17 cellular contexts compared by ENCODE assay signal in genomic region chr17:66268247-66268927, GRCh38. TPM values are rescaled to one million over a fixed set of nuclear protein-coding genes. Genes with fewer than 3 reads are reported as not detected.
DNase-seq lines count a peak whose midpoint lies in the region; ATAC-seq and TF ChIP-seq lines count a peak whose summit lies in the region.
"Had no signal": no experiment of that assay in that cellular context is flagged by ENCODE, and none has a peak within 500 bp of the region (broad histone marks: within the 10 kb centered on the region; RNA-seq: fewer than 3 reads in every experiment).

No MANE protein-coding gene starts in this region.

- H4K20me1 ChIP-seq in SK-N-SH (ENCODE audit: insufficient read depth): no peaks in the 10 kb centered on the region
- no peaks in the 10 kb centered on the region for H4K20me1 ChIP-seq in fibroblast of lung (ENCODE audit: control insufficient read depth, extremely low read depth, insufficient read depth, low read length)

- ATAC-seq in omental fat pad (ENCODE audit: low FRiP score): peak; percentile 52
- no peak for ATAC-seq in GM18519 (IDR thresholded peaks at IDR 0.05; ENCODE audit: low FRiP score, unreplicated experiment)
- ATAC-seq: gastrocnemius medialis; stimulated activated memory B cell treated with anti-CD40 and anti-IgM and Interleukin-4, amounts not matched to agents 10 μg/mL and 1 μg/mL and 100 μg/mL, for 72 hours had no signal

- no peak overlapping the region for H3K4me2 ChIP-seq in SK-N-SH
- H3K4me2 ChIP-seq in fibroblast of lung (ENCODE audit: extremely low read depth, insufficient read depth, low read length): no peak overlapping the region

- H3K79me2 ChIP-seq in SK-N-SH (ENCODE audit: insufficient read depth): no peaks in the 10 kb centered on the region
- H3K79me2 ChIP-seq in fibroblast of lung (ENCODE audit: control insufficient read depth, insufficient read depth, low read length): no peaks in the 10 kb centered on the region

- H2AFZ ChIP-seq in SK-N-SH (ENCODE audit: low read depth) (no peak overlapping the region), fibroblast of lung (ENCODE audit: low read length) (no peak overlapping the region)

- TF ChIP-seq CTCF in SK-N-SH (IDR thresholded peaks at IDR 0.05): no peak
- TF ChIP-seq CTCF in fibroblast of lung (conservative IDR thresholded peaks at IDR 0.05 in 1 of 2, IDR thresholded peaks at IDR 0.05 in 1 of 2; ENCODE audit: low read depth in 1 of 2, low read length in 2 of 2): no peak
- no peak for TF ChIP-seq CTCF in omental fat pad (IDR thresholded peaks at IDR 0.05)
- TF ChIP-seq CTCF in left ventricle myocardium inferior (IDR thresholded peaks at IDR 0.05; ENCODE audit: borderline replicate concordance): no peak

- H3K27me3 ChIP-seq in SK-N-SH (ENCODE audit: insufficient read depth) (no peaks in the 10 kb centered on the region), fibroblast of lung (ENCODE audit: control insufficient read depth, insufficient read depth, low read length) (no peaks in the 10 kb centered on the region), left ventricle myocardium inferior (ENCODE audit: low read depth) (peaks cover 10% of the 10 kb centered on the region)
- H3K27me3 ChIP-seq: gastrocnemius medialis, SJCRH30 had no signal

- intact Hi-C loops in left ventricle myocardium inferior (cut with micrococcal nuclease): no loop called here
- intact Hi-C loops in activated T-helper 1 cell treated with anti-CD3 and anti-CD28 coated beads, Interleukin-12 subunit alpha, Interleukin-12 subunit beta, Interleukin-2, Interleukin-4 antibody, amounts not matched to agents 30 ng/mL and 10 ng/mL and 1 ng/mL, durations not matched to agents 14 hours and 24 hours and 36 hours (cut with micrococcal nuclease): no loop called here

- H3K9me3 ChIP-seq in SK-N-SH: no peaks in the 10 kb centered on the region; the same call in 1 of the 2 replicates
- H3K9me3 ChIP-seq in fibroblast of lung (ENCODE audit: control insufficient read depth, insufficient read depth, low read depth, low read length): no peaks in the 10 kb centered on the region
- peaks cover 18% of the 10 kb centered on the region for H3K9me3 ChIP-seq in left ventricle myocardium inferior (replicated peaks)
- H3K9me3 ChIP-seq: gastrocnemius medialis had no signal

- DNase-seq in Daoy (ENCODE audit: low read depth) (peak; percentile 27), SK-N-SH (no peak), fibroblast of lung (ENCODE audit: low read depth in 2 of 2) (peak; percentile 82 to 95), omental fat pad (ENCODE audit: low spot score) (no peak), T-helper 1 cell (no peak), left ventricle myocardium inferior (no peak)
- no peak for DNase-seq in activated T-helper 1 cell treated with anti-CD3 and anti-CD28 coated beads, Interleukin-12 subunit alpha, Interleukin-12 subunit beta, Interleukin-2, Interleukin-4 antibody, amounts not matched to agents 30 ng/mL and 10 ng/mL and 1 ng/mL, durations not matched to agents 14 hours and 24 hours and 36 hours (ENCODE audit: low spot score)
- DNase-seq: activated naive CD4-positive, alpha-beta T cell treated with Interleukin-2 at 50 U/mL for 16 hours; CD4-positive, CD25-positive, alpha-beta regulatory T cell; gastrocnemius medialis; GOT3; NK-92 treated with Interleukin-12 subunit alpha and Interleukin-12 subunit beta, amount 100 ng/mL, for 24 hours; SJCRH30; stimulated activated CD4-positive, alpha-beta T cell treated with anti-CD3 and anti-CD28 coated beads, Interleukin-4, amount 100 ng/mL, for 24 hours had no signal

- H3K4me3 ChIP-seq in SK-N-SH (ENCODE audit: low read depth in 2 of 2, low read length in 1 of 2) (no peak overlapping the region), fibroblast of lung (replicated peaks in 1 of 4; ENCODE audit: control extremely low read depth in 1 of 4, insufficient read depth in 1 of 4, low read depth in 3 of 4, low read length in 4 of 4) (no peak overlapping the region), left ventricle myocardium inferior (no peak overlapping the region)
- H3K4me3 ChIP-seq: gastrocnemius medialis, SJCRH30 had no signal

- no peak overlapping the region for H3K27ac Mint-ChIP-seq in activated T-helper 1 cell treated with anti-CD3 and anti-CD28 coated beads, Interleukin-12 subunit alpha, Interleukin-12 subunit beta, Interleukin-2, Interleukin-4 antibody, amounts not matched to agents 30 ng/mL and 10 ng/mL and 1 ng/mL, durations not matched to agents 14 hours and 24 hours and 36 hours
- H3K27ac Mint-ChIP-seq: CD4-positive, CD25-positive, alpha-beta regulatory T cell; stimulated activated memory B cell treated with anti-CD40 and anti-IgM and Interleukin-4, amounts not matched to agents 10 μg/mL and 1 μg/mL and 100 μg/mL, for 72 hours had no signal

- peaks cover 12% of the 10 kb centered on the region for H3K27me3 Mint-ChIP-seq in activated T-helper 1 cell treated with anti-CD3 and anti-CD28 coated beads, Interleukin-12 subunit alpha, Interleukin-12 subunit beta, Interleukin-2, Interleukin-4 antibody, amounts not matched to agents 30 ng/mL and 10 ng/mL and 1 ng/mL, durations not matched to agents 14 hours and 24 hours and 36 hours (ENCODE audit: insufficient read depth)
- H3K27me3 Mint-ChIP-seq: CD4-positive, CD25-positive, alpha-beta regulatory T cell; stimulated activated memory B cell treated with anti-CD40 and anti-IgM and Interleukin-4, amounts not matched to agents 10 μg/mL and 1 μg/mL and 100 μg/mL, for 72 hours had no signal

- no peak overlapping the region for H3K4me3 Mint-ChIP-seq in activated T-helper 1 cell treated with anti-CD3 and anti-CD28 coated beads, Interleukin-12 subunit alpha, Interleukin-12 subunit beta, Interleukin-2, Interleukin-4 antibody, amounts not matched to agents 30 ng/mL and 10 ng/mL and 1 ng/mL, durations not matched to agents 14 hours and 24 hours and 36 hours
- H3K4me3 Mint-ChIP-seq: CD4-positive, CD25-positive, alpha-beta regulatory T cell; stimulated activated memory B cell treated with anti-CD40 and anti-IgM and Interleukin-4, amounts not matched to agents 10 μg/mL and 1 μg/mL and 100 μg/mL, for 72 hours had no signal

- TF ChIP-seq RAD21 in SK-N-SH (IDR thresholded peaks at IDR 0.05; ENCODE audit: low read length): no peak

- H3K27ac ChIP-seq in SK-N-SH (ENCODE audit: low read depth in 2 of 2, low read length in 1 of 2): peak overlapping the region in 1 of 2 experiments; percentile 52; a peak in 2 of 4 replicates
- no peak overlapping the region for H3K27ac ChIP-seq in fibroblast of lung (ENCODE audit: insufficient read depth, low read length)
- no peak overlapping the region for H3K27ac ChIP-seq in left ventricle myocardium inferior (replicated peaks)
- H3K27ac ChIP-seq: gastrocnemius medialis, SJCRH30 had no signal

- peaks cover 17% of the 10 kb centered on the region for H3K4me1 Mint-ChIP-seq in activated T-helper 1 cell treated with anti-CD3 and anti-CD28 coated beads, Interleukin-12 subunit alpha, Interleukin-12 subunit beta, Interleukin-2, Interleukin-4 antibody, amounts not matched to agents 30 ng/mL and 10 ng/mL and 1 ng/mL, durations not matched to agents 14 hours and 24 hours and 36 hours (ENCODE audit: low read depth)
- H3K4me1 Mint-ChIP-seq: stimulated activated memory B cell treated with anti-CD40 and anti-IgM and Interleukin-4, amounts not matched to agents 10 μg/mL and 1 μg/mL and 100 μg/mL, for 72 hours had no signal

- H3K9me2 ChIP-seq in SK-N-SH: no peaks in the 10 kb centered on the region

- 47% methylated on average over 8 of the region's 8 CpGs for WGBS in SK-N-SH (ENCODE audit: low lambda C conversion rate)

- H3K36me3 Mint-ChIP-seq in activated T-helper 1 cell treated with anti-CD3 and anti-CD28 coated beads, Interleukin-12 subunit alpha, Interleukin-12 subunit beta, Interleukin-2, Interleukin-4 antibody, amounts not matched to agents 30 ng/mL and 10 ng/mL and 1 ng/mL, durations not matched to agents 14 hours and 24 hours and 36 hours (ENCODE audit: low read depth): no peaks in the 10 kb centered on the region
- H3K36me3 Mint-ChIP-seq: CD4-positive, CD25-positive, alpha-beta regulatory T cell; stimulated activated memory B cell treated with anti-CD40 and anti-IgM and Interleukin-4, amounts not matched to agents 10 μg/mL and 1 μg/mL and 100 μg/mL, for 72 hours had no signal

- POLR2A ChIA-PET in SK-N-SH (lab: Yijun Ruan, JAX): no interaction called here

- H3K36me3 ChIP-seq in SK-N-SH (replicated peaks in 1 of 2; ENCODE audit: control insufficient read depth in 1 of 2, insufficient read depth in 2 of 2, low read length in 1 of 2) (peaks cover 0 to 4% of the 10 kb centered on the region in 2 experiments), fibroblast of lung (ENCODE audit: control insufficient read depth, insufficient read depth, low read length) (no peaks in the 10 kb centered on the region), left ventricle myocardium inferior (no peaks in the 10 kb centered on the region)
- H3K36me3 ChIP-seq: gastrocnemius medialis, SJCRH30 had no signal

- TF ChIP-seq EP300 in SK-N-SH (IDR thresholded peaks at IDR 0.05; ENCODE audit: borderline replicate concordance in 1 of 2, low read depth in 1 of 2, low read length in 1 of 2): 0 out of 4 replicates have a peak, but pooled peaks of 1 of the 2 experiments have one; percentile 43

- H3K4me1 ChIP-seq in SK-N-SH (ENCODE audit: control insufficient read depth in 1 of 2, insufficient read depth in 2 of 2, low read depth in 1 of 2, low read length in 1 of 2): peaks cover 3 to 10% of the 10 kb centered on the region in 2 experiments; a peak in 3 of 4 replicates
- peaks cover 12% of the 10 kb centered on the region for H3K4me1 ChIP-seq in fibroblast of lung (ENCODE audit: control insufficient read depth, extremely low read depth, insufficient read depth, low read length)
- H3K4me1 ChIP-seq in left ventricle myocardium inferior: no peaks in the 10 kb centered on the region
- H3K4me1 ChIP-seq: gastrocnemius medialis, SJCRH30 had no signal

- no peak overlapping the region for H3K9ac ChIP-seq in SK-N-SH
- H3K9ac ChIP-seq in fibroblast of lung (ENCODE audit: insufficient read depth, low read length): no peak overlapping the region

- CTCF ChIA-PET in SK-N-SH (lab: Yijun Ruan, JAX): interaction anchor here (1.5 to 1.8 kb wide), 2 partner anchors 356 to 405 kb away, joined by 3 to 4 read pairs; no protein-coding TSS in a partner anchor

- peaks cover 3% of the 10 kb centered on the region for H3K9me3 Mint-ChIP-seq in activated T-helper 1 cell treated with anti-CD3 and anti-CD28 coated beads, Interleukin-12 subunit alpha, Interleukin-12 subunit beta, Interleukin-2, Interleukin-4 antibody, amounts not matched to agents 30 ng/mL and 10 ng/mL and 1 ng/mL, durations not matched to agents 14 hours and 24 hours and 36 hours

- H3F3A ChIP-seq in SK-N-SH (replicated peaks; ENCODE audit: insufficient read depth): peaks cover 27% of the 10 kb centered on the region

RNA-seq across cellular contexts. Expression of gene PRKCA, which starts 34.0 kb away (rescaled TPM):
- total RNA-seq in Daoy (2014; rRNA removed; shearing (Covaris generic)): 17.6 and 21.8 TPM in 2 replicates
- polyA plus RNA-seq in SK-N-SH (2012; rRNA removed) (108 and 123 TPM in 2 replicates), fibroblast of lung (46.3 and 74.2 TPM in 2 replicates)
- polyA plus RNA-seq in SK-N-SH (2012; cell fraction: cytosol; rRNA removed): 111 and 128 TPM in 2 replicates
- 126 and 178 TPM in 2 replicates for polyA plus RNA-seq in SK-N-SH (2012; cell fraction: nucleus; rRNA removed)
- total RNA-seq in fibroblast of lung (14.6 and 34.0 TPM in 2 replicates), omental fat pad (10 to 100 TPM in 2 of 4 donors, 1 to 10 TPM in 2; 6.7 to 14.3 (median 10.3) TPM), left ventricle myocardium inferior (5.6 TPM)
- polyA plus RNA-seq in fibroblast of lung (2012): 25.2 and 45.4 TPM in 2 replicates
- polyA minus RNA-seq in fibroblast of lung (ENCODE audit: low replicate concordance): 105 and 147 TPM in 2 replicates
- 155 and 157 TPM in 2 replicates for total RNA-seq in activated T-helper 1 cell treated with anti-CD3 and anti-CD28 coated beads, Interleukin-12 subunit alpha, Interleukin-12 subunit beta, Interleukin-2, Interleukin-4 antibody, amounts not matched to agents 30 ng/mL and 10 ng/mL and 1 ng/mL, durations not matched to agents 14 hours and 24 hours and 36 hours

RNA-seq across cellular contexts. Expression of gene APOH, which starts 39.2 kb away (rescaled TPM):
- total RNA-seq in Daoy (2014; rRNA removed; shearing (Covaris generic)): not detected in 2 replicates
- polyA plus RNA-seq in SK-N-SH (2012; rRNA removed) (not detected in 2 replicates), fibroblast of lung (not detected in 2 replicates)
- 0.03 and 0.08 TPM in 2 replicates for polyA plus RNA-seq in SK-N-SH (2012; cell fraction: cytosol; rRNA removed)
- polyA plus RNA-seq in SK-N-SH (2012; cell fraction: nucleus; rRNA removed): not detected in 2 replicates
- total RNA-seq in fibroblast of lung (not detected in 2 replicates), omental fat pad (not detected), left ventricle myocardium inferior (not detected)
- polyA plus RNA-seq in fibroblast of lung (2012): not detected in 2 replicates
- not detected in 2 replicates for polyA minus RNA-seq in fibroblast of lung (ENCODE audit: low replicate concordance)
- total RNA-seq in activated T-helper 1 cell treated with anti-CD3 and anti-CD28 coated beads, Interleukin-12 subunit alpha, Interleukin-12 subunit beta, Interleukin-2, Interleukin-4 antibody, amounts not matched to agents 30 ng/mL and 10 ng/mL and 1 ng/mL, durations not matched to agents 14 hours and 24 hours and 36 hours: not detected in 2 replicates
- total RNA-seq: CD4-positive, CD25-positive, alpha-beta regulatory T cell; G401; SJCRH30 had no signal
- polyA plus RNA-seq: CD4-positive, CD25-positive, alpha-beta regulatory T cell had no signal

Comparison
In these comparisons a context has a peak if more than half of its experiments do, and no peak if none do; other contexts are left out.
1. DNase-seq: peak in Daoy (single experiment) and fibroblast of lung (2 of 2); none in SK-N-SH (single experiment), omental fat pad (single experiment), T-helper 1 cell (0 of 5), left ventricle myocardium inferior (single experiment) and activated T-helper 1 cell treated with anti-CD3 and anti-CD28 coated beads, Interleukin-12 subunit alpha, Interleukin-12 subunit beta, Interleukin-2, Interleukin-4 antibody, amounts not matched to agents 30 ng/mL and 10 ng/mL and 1 ng/mL, durations not matched to agents 14 hours and 24 hours and 36 hours (single experiment).